Comparison of ENCODE assay signal across 1 cellular context in genomic region chr20:59308493-59309201, GRCh38.
A peak's percentile ranks its signal among the peaks of the same experiment; 100 is the strongest.
TF ChIP-seq lines count a peak whose summit lies in the region.

No MANE protein-coding gene starts in this region.

TF ChIP-seq in K562, 482 proteins besides CTCF, POLR2A, EP300 and RAD21:
- TF ChIP-seq RCOR1 (IDR thresholded peaks at IDR 0.05; ENCODE audit: borderline replicate concordance in 1 of 2, low read depth in 2 of 2, low read length in 2 of 2), result peak in 1 of 2 experiments; percentile 65; a peak in 1 of 4 replicates
- TF ChIP-seq TCF3 (CRISPR knock-in tag; IDR thresholded peaks at IDR 0.05), result 0 out of 2 replicates have a peak, but pooled peaks have one; percentile 18
- no peak for TF ChIP-seq NR2C1 (IDR thresholded peaks at IDR 0.05)
- 0 out of 2 replicates have a peak, but pooled peaks have one; percentile 29 for TF ChIP-seq NR2C1 (tag; IDR thresholded peaks at IDR 0.05)
- no peak for TF ChIP-seq MAFG (tag; conservative IDR thresholded peaks at IDR 0.05)
- TF ChIP-seq, protein P1, sequence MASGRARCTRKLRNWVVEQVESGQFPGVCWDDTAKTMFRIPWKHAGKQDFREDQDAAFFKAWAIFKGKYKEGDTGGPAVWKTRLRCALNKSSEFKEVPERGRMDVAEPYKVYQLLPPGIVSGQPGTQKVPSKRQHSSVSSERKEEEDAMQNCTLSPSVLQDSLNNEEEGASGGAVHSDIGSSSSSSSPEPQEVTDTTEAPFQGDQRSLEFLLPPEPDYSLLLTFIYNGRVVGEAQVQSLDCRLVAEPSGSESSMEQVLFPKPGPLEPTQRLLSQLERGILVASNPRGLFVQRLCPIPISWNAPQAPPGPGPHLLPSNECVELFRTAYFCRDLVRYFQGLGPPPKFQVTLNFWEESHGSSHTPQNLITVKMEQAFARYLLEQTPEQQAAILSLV (tag; IDR thresholded peaks at IDR 0.05), result no peak
- TF ChIP-seq TAL1 (IDR thresholded peaks at IDR 0.05), result peak; percentile 40
- TF ChIP-seq PHTF2 (CRISPR knock-in tag; IDR thresholded peaks at IDR 0.05), result no peak
- TF ChIP-seq ZZZ3 (IDR thresholded peaks at IDR 0.05), result no peak
- TF ChIP-seq TEAD4 (IDR thresholded peaks at IDR 0.05; ENCODE audit: low read length), result peak; percentile 44; the same call in 1 of the 2 replicates
- no peak for TF ChIP-seq TEAD4 (CRISPR knock-in tag; IDR thresholded peaks at IDR 0.05; ENCODE audit: borderline replicate concordance)
- TF ChIP-seq HLTF (IDR thresholded peaks at IDR 0.05), result no peak
- TF ChIP-seq FOXA1 (IDR thresholded peaks at IDR 0.05; ENCODE audit: borderline replicate concordance), result no peak
- no peak for TF ChIP-seq CGGBP1 (CRISPR knock-in tag; IDR thresholded peaks at IDR 0.05)
- no peak for TF ChIP-seq MYNN (IDR thresholded peaks at IDR 0.05)
- no peak for TF ChIP-seq MYNN (CRISPR knock-in tag; IDR thresholded peaks at IDR 0.05)
- no peak for TF ChIP-seq PATZ1 (CRISPR knock-in tag; IDR thresholded peaks at IDR 0.05; ENCODE audit: borderline replicate concordance)
- peak; percentile 46 for TF ChIP-seq CBFA2T3 (IDR thresholded peaks at IDR 0.05)
- no peak for TF ChIP-seq HNRNPUL1 (IDR thresholded peaks at IDR 0.05; ENCODE audit: low read length)
- 0 out of 2 replicates have a peak, but pooled peaks have one; percentile 31 for TF ChIP-seq ARID1B (IDR thresholded peaks at IDR 0.05)
- TF ChIP-seq ZNF696 (CRISPR knock-in tag; conservative IDR thresholded peaks at IDR 0.05), result no peak
- no peak for TF ChIP-seq DMBX1 (CRISPR knock-in tag; IDR thresholded peaks at IDR 0.05; ENCODE audit: borderline replicate concordance)
- TF ChIP-seq ZNF707 (CRISPR knock-in tag; conservative IDR thresholded peaks at IDR 0.05), result no peak
- TF ChIP-seq STAT5A (IDR thresholded peaks at IDR 0.05; ENCODE audit: borderline replicate concordance, low read length), result 0 out of 2 replicates have a peak, but pooled peaks have one; percentile 10
- no peak for TF ChIP-seq ZNF354B (CRISPR knock-in tag; IDR thresholded peaks at IDR 0.05)
- no peak for TF ChIP-seq C11orf30 (IDR thresholded peaks at IDR 0.05; ENCODE audit: low read depth)
- TF ChIP-seq, protein P2, sequence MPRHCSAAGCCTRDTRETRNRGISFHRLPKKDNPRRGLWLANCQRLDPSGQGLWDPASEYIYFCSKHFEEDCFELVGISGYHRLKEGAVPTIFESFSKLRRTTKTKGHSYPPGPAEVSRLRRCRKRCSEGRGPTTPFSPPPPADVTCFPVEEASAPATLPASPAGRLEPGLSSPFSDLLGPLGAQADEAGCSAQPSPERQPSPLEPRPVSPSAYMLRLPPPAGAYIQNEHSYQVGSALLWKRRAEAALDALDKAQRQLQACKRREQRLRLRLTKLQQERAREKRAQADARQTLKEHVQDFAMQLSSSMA (CRISPR knock-in tag; IDR thresholded peaks at IDR 0.05), result no peak
- no peak for TF ChIP-seq NFYB (IDR thresholded peaks at IDR 0.05; ENCODE audit: extremely low read depth, insufficient read length)
